18 cellular contexts compared by ENCODE assay signal in the genomic region with DNA sequence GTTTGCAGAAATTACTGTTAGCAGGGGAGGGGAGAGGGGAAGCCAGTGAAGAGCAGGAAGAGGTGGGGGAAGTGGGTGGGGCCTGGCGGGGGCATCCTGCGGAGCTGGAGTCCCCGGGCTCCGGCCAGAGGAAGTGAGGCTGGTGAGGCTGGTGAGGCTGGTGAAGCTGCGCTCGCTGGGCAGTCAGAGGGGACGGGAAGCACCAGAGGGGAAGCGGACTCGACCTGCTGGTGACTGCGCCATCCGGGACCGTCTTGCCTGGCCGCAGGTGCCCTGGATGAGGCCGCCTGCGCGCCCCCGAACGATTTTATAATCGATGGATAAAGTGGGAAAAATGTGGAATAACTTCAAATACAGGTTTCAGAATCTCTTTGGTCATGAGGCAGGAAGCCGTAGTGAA.
"Had no signal": no experiment of that assay in that cellular context is flagged by ENCODE, and none has a peak within 500 bp of the region (broad histone marks: within the 10 kb centered on the region; RNA-seq: fewer than 3 reads in every experiment).

No MANE protein-coding gene starts in this region.

- H3K79me2 ChIP-seq: hepatocyte, parathyroid adenoma had no signal

- DNase-seq: activated CD4-positive, alpha-beta T cell treated with anti-CD3 and anti-CD28 coated beads for 4 hours; activated CD4-positive, alpha-beta T cell treated with anti-CD3 and anti-CD28 coated beads, Interleukin-2, amount 50 U/mL, for 48 hours; activated CD4-positive, CD25-positive, alpha-beta regulatory T cell; activated CD8-positive, alpha-beta memory T cell treated with anti-CD3 and anti-CD28 coated beads, Interleukin-2, amount 50 U/mL, for 48 hours; activated naive CD4-positive, alpha-beta T cell treated with Interleukin-2 at 50 U/mL for 16 hours; activated naive CD8-positive, alpha-beta T cell treated with anti-CD3 and anti-CD28 coated beads for 36 hours; activated T-cell treated with anti-CD3 and anti-CD28 coated beads, Interleukin-2, amount 50 U/mL, for 48 hours; central memory CD4-positive, alpha-beta T cell; dermis blood vessel endothelial cell; effector CD8-positive, alpha-beta T cell; erythroblast; right cardiac atrium; stimulated activated CD4-positive, alpha-beta T cell treated with anti-CD3 and anti-CD28 coated beads, Interleukin-4, amount 100 ng/mL, for 24 hours; stimulated activated naive CD8-positive, alpha-beta T cell treated with anti-CD3 and anti-CD28 coated beads, Interleukin-15, Interleukin-2, amounts not matched to agents 100 U/mL and 50 U/mL, for 24 hours; tibial artery had no signal

- H3K9me3 ChIP-seq: tibial artery had no signal

- H3K36me3 ChIP-seq: tibial artery had no signal

- H3K4me2 ChIP-seq: hepatocyte had no signal

- H3K9ac ChIP-seq: parathyroid adenoma had no signal

- H3K36me3 Mint-ChIP-seq: activated naive CD8-positive, alpha-beta T cell treated with anti-CD3 and anti-CD28 coated beads for 36 hours had no signal

- H3K27ac ChIP-seq: hepatocyte, parathyroid adenoma, tibial artery had no signal

- H3K27me3 Mint-ChIP-seq: activated naive CD8-positive, alpha-beta T cell treated with anti-CD3 and anti-CD28 coated beads for 36 hours had no signal

- ATAC-seq: right cardiac atrium; stimulated activated naive CD8-positive, alpha-beta T cell treated with anti-CD3 and anti-CD28 coated beads, Interleukin-15, Interleukin-2, amounts not matched to agents 100 U/mL and 50 U/mL, for 24 hours had no signal

- H3K4me1 Mint-ChIP-seq: activated naive CD8-positive, alpha-beta T cell treated with anti-CD3 and anti-CD28 coated beads for 36 hours; nephron had no signal

- H3K4me1 ChIP-seq: parathyroid adenoma, tibial artery had no signal

- H3K27ac Mint-ChIP-seq: activated naive CD8-positive, alpha-beta T cell treated with anti-CD3 and anti-CD28 coated beads for 36 hours; nephron had no signal

- H3K4me3 ChIP-seq: hepatocyte, tibial artery had no signal

- H3K27me3 ChIP-seq: hepatocyte, tibial artery had no signal

- H3K9me3 Mint-ChIP-seq: activated naive CD8-positive, alpha-beta T cell treated with anti-CD3 and anti-CD28 coated beads for 36 hours had no signal

- H2AFZ ChIP-seq: hepatocyte, parathyroid adenoma had no signal

- H3K4me3 Mint-ChIP-seq: activated naive CD8-positive, alpha-beta T cell treated with anti-CD3 and anti-CD28 coated beads for 36 hours; nephron had no signal
